1 cellular context compared by ENCODE assay signal in the genomic region with DNA sequence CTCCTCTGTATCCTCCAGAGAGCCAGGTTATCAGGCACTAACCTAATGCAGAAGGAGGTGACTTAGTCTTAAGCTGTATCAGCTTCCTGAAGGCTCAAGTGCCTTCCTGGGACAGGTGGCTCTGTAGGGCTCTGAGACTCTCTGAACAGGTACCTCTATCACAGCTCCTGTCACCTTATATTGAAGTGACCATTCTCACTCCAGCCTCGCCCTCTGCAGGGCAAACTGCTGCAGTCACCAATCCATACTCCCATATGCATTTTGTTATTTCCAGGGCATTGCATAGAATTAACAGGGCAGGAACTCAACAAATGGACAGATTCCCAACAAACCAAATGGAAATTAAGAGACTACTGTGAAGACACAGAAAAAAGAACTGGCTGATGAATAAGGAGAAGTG.
TF ChIP-seq lines count a peak whose summit lies in the region.

No MANE protein-coding gene starts in this region.

TF ChIP-seq in IMR-90, 13 proteins besides CTCF, POLR2A, EP300 and RAD21 (continued from another document):
- TF ChIP-seq, protein P1, sequence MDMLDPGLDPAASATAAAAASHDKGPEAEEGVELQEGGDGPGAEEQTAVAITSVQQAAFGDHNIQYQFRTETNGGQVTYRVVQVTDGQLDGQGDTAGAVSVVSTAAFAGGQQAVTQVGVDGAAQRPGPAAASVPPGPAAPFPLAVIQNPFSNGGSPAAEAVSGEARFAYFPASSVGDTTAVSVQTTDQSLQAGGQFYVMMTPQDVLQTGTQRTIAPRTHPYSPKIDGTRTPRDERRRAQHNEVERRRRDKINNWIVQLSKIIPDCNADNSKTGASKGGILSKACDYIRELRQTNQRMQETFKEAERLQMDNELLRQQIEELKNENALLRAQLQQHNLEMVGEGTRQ (IDR thresholded peaks at IDR 0.05; ENCODE audit: low read depth, low read length), result no peak
